Comparison of ENCODE assay signal across 4 cellular contexts in the genomic region with DNA sequence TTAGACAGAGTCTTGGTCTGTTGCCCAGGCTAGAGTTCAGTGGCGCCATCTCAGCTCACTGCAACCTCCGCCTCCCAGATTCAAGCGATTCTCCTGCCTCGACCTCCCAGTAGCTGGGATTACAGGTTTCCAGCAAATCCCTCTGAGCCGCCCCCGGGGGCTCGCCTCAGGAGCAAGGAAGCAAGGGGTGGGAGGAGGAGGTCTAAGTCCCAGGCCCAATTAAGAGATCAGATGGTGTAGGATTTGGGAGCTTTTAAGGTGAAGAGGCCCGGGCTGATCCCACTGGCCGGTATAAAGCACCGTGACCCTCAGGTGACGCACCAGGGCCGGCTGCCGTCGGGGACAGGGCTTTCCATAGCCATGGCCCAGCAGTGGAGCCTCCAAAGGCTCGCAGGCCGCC. TPM values are rescaled to one million over a fixed set of nuclear protein-coding genes. Genes with fewer than 3 reads are reported as not detected.
"Had no signal": no experiment of that assay in that cellular context is flagged by ENCODE, and none has a peak within 500 bp of the region (broad histone marks: within the 10 kb centered on the region; RNA-seq: fewer than 3 reads in every experiment).

A gene (plus strand): TSS at position 301 of the 400 bp plus-strand sequence. CDS start 60 bp downstream, at position 361.

RNA-seq across cellular contexts. Expression of the gene that starts here (rescaled TPM):
- total RNA-seq: LHCN-M2, M059J, MCF 10A, NCI-H460 had no signal
